ENCODE assay signal across 15 cellular contexts in genomic region chr12:67540920-67541624, GRCh38.
DNase-seq lines count a peak whose midpoint lies in the region; ATAC-seq, FAIRE-seq and TF ChIP-seq lines count a peak whose summit lies in the region.
"Had no signal": no experiment of that assay in that cellular context is flagged by ENCODE, and none has a peak within 500 bp of the region (broad histone marks: within the 10 kb centered on the region; RNA-seq: fewer than 3 reads in every experiment).

No MANE protein-coding gene starts in this region.

- no peak for ATAC-seq in CD8-positive, alpha-beta T cell
- ATAC-seq in GM19043 (IDR thresholded peaks at IDR 0.05; ENCODE audit: low read depth, unreplicated experiment) (peak; percentile 73), HG03103 (IDR thresholded peaks at IDR 0.05; ENCODE audit: low read depth, unreplicated experiment) (peak; percentile 70), left colon (no peak), GM19467 (IDR thresholded peaks at IDR 0.05; ENCODE audit: unreplicated experiment) (no peak)
- ATAC-seq: gastroesophageal sphincter, left lung, Panc1 had no signal

- H3K27me3 ChIP-seq in CD8-positive, alpha-beta T cell (ENCODE audit: insufficient read depth, low read length) = no peaks in the 10 kb centered on the region
- H3K27me3 ChIP-seq in astrocyte (ENCODE audit: insufficient read depth, low read length) (no peaks in the 10 kb centered on the region), tibial artery (no peaks in the 10 kb centered on the region)
- H3K27me3 ChIP-seq: gastroesophageal sphincter, left lung, upper lobe of left lung had no signal

- no peaks in the 10 kb centered on the region for H3K36me3 ChIP-seq in CD8-positive, alpha-beta T cell (ENCODE audit: insufficient read depth, low read length)
- H3K36me3 ChIP-seq in astrocyte (ENCODE audit: insufficient read depth, low read length) = no peaks in the 10 kb centered on the region
- H3K36me3 ChIP-seq in tibial artery = no peaks in the 10 kb centered on the region
- H3K36me3 ChIP-seq: gastroesophageal sphincter, left lung, upper lobe of left lung had no signal

- CTCF ChIA-PET in CD8-positive, alpha-beta T cell (lab: Charles Lee) = interaction anchor here (1.4 kb wide), 1 partner anchor 100 kb away, joined by 3 read pairs; no protein-coding TSS in a partner anchor

- intact Hi-C loops in CD8-positive, alpha-beta T cell (cut with DNase I, micrococcal nuclease) = no loop called here
- intact Hi-C loops in tibial artery (cut with DNase I; ENCODE audit: low total_unique reads) = no loop called here
- intact Hi-C loops in left colon (cut with DNase I, micrococcal nuclease) = no loop called here

- POLR2A ChIA-PET in CD8-positive, alpha-beta T cell (lab: Charles Lee) = no interaction called here

- H3K27ac ChIP-seq in CD8-positive, alpha-beta T cell (ENCODE audit: low read depth, low read length) = no peak overlapping the region
- H3K27ac ChIP-seq in astrocyte (ENCODE audit: low read depth, low read length) (no peak overlapping the region), tibial artery (no peak overlapping the region)
- H3K27ac ChIP-seq: C4-2B, gastroesophageal sphincter, left lung, upper lobe of left lung had no signal

- no peaks in the 10 kb centered on the region for H3K9me3 Mint-ChIP-seq in CD8-positive, alpha-beta T cell
- no peaks in the 10 kb centered on the region for H3K9me3 Mint-ChIP-seq in astrocyte (ENCODE audit: unreplicated experiment)

- no peak overlapping the region for H2AFZ ChIP-seq in astrocyte (ENCODE audit: low read depth, low read length)

- H3K4me1 Mint-ChIP-seq in CD8-positive, alpha-beta T cell (ENCODE audit: low read depth) = peaks cover 49% of the 10 kb centered on the region
- H3K4me1 Mint-ChIP-seq in astrocyte (ENCODE audit: low read depth, unreplicated experiment) = peaks cover 19% of the 10 kb centered on the region

- H4K20me1 ChIP-seq in astrocyte (ENCODE audit: insufficient read depth, low read length) = no peaks in the 10 kb centered on the region

- no peaks in the 10 kb centered on the region for H3K9me3 ChIP-seq in CD8-positive, alpha-beta T cell (ENCODE audit: low read length)
- H3K9me3 ChIP-seq in astrocyte (ENCODE audit: insufficient read depth, low read depth, low read length) = no peaks in the 10 kb centered on the region
- H3K9me3 ChIP-seq in tibial artery = no peaks in the 10 kb centered on the region
- H3K9me3 ChIP-seq: gastroesophageal sphincter, left lung, upper lobe of left lung had no signal

- peaks cover 22% of the 10 kb centered on the region for H3K4me1 ChIP-seq in CD8-positive, alpha-beta T cell (ENCODE audit: insufficient read depth, low read length)
- no peaks in the 10 kb centered on the region for H3K4me1 ChIP-seq in astrocyte (ENCODE audit: insufficient read depth, low read length)
- no peaks in the 10 kb centered on the region for H3K4me1 ChIP-seq in tibial artery
- H3K4me1 ChIP-seq: gastroesophageal sphincter, left lung, upper lobe of left lung had no signal

- H3K27ac Mint-ChIP-seq in CD8-positive, alpha-beta T cell = peak overlapping the region; percentile 43
- peak overlapping the region; percentile 83 for H3K27ac Mint-ChIP-seq in astrocyte (ENCODE audit: unreplicated experiment)

- H3K79me2 ChIP-seq in astrocyte (ENCODE audit: insufficient read depth, low read length) = no peaks in the 10 kb centered on the region

- no peaks in the 10 kb centered on the region for H3K27me3 Mint-ChIP-seq in CD8-positive, alpha-beta T cell (ENCODE audit: low read depth)
- peaks cover 6% of the 10 kb centered on the region for H3K27me3 Mint-ChIP-seq in astrocyte (ENCODE audit: low read depth, unreplicated experiment)

- H3K9ac ChIP-seq in astrocyte (ENCODE audit: low read length) = no peak overlapping the region

- no peak for DNase-seq in CD8-positive, alpha-beta T cell
- DNase-seq in astrocyte (ENCODE audit: low read depth) (peak; percentile 47), tibial artery (no peak), left colon (no peak)
- no peak for DNase-seq in activated CD8-positive, alpha-beta memory T cell treated with anti-CD3 and anti-CD28 coated beads, Interleukin-2, amount 50 U/mL, for 4 hours
- DNase-seq: cortex of kidney, left lung, NCI-H1930, upper lobe of left lung had no signal

- H3K4me3 ChIP-seq in CD8-positive, alpha-beta T cell (ENCODE audit: low read depth, low read length) = no peak overlapping the region
- no peak overlapping the region for H3K4me3 ChIP-seq in astrocyte (ENCODE audit: insufficient read depth, low read depth, low read length)
- no peak overlapping the region for H3K4me3 ChIP-seq in tibial artery
- H3K4me3 ChIP-seq: gastroesophageal sphincter, left lung, upper lobe of left lung had no signal

- peak; percentile 60 for FAIRE-seq in astrocyte (lab: Jason Lieb, UNC)

- H3K36me3 Mint-ChIP-seq in CD8-positive, alpha-beta T cell = no peaks in the 10 kb centered on the region
- H3K36me3 Mint-ChIP-seq in astrocyte (ENCODE audit: low read depth, unreplicated experiment) = no peaks in the 10 kb centered on the region

- no peak for TF ChIP-seq CTCF in CD8-positive, alpha-beta T cell (IDR thresholded peaks at IDR 0.05)
- TF ChIP-seq CTCF in astrocyte (IDR thresholded peaks at IDR 0.05; ENCODE audit: insufficient read depth, low read depth, low read length) (no peak), tibial artery (IDR thresholded peaks at IDR 0.05) (no peak)

- H3K4me2 ChIP-seq in astrocyte (ENCODE audit: low read length) = no peak overlapping the region

- H3K4me3 Mint-ChIP-seq in CD8-positive, alpha-beta T cell = peak overlapping the region; percentile 8
- H3K4me3 Mint-ChIP-seq in astrocyte (ENCODE audit: unreplicated experiment) = no peak overlapping the region

Comparison
In these comparisons a context has a peak if more than half of its experiments do, and no peak if none do; other contexts are left out.
1. ATAC-seq: peak in GM19043 (single experiment) and HG03103 (single experiment); none in CD8-positive, alpha-beta T cell (single experiment), left colon (single experiment) and GM19467 (single experiment).